Comparison of ENCODE assay signal across 10 cellular contexts in genomic region chr6:143673638-143674037, GRCh38. TPM values are rescaled to one million over a fixed set of nuclear protein-coding genes. Genes with fewer than 3 reads are reported as not detected.
A peak's percentile ranks its signal among the peaks of the same experiment; 100 is the strongest.
DNase-seq lines count a peak whose midpoint lies in the region; ATAC-seq, FAIRE-seq and TF ChIP-seq lines count a peak whose summit lies in the region.
"Had no signal": no experiment of that assay in that cellular context is flagged by ENCODE, and none has a peak within 500 bp of the region (broad histone marks: within the 10 kb centered on the region; RNA-seq: fewer than 3 reads in every experiment).

No MANE protein-coding gene starts in this region.

- H3K9me3 ChIP-seq in H1 (ENCODE audit: insufficient read depth in 2 of 2, low read depth in 1 of 2, low read length in 1 of 2) = no peaks in the 10 kb centered on the region

- no peak overlapping the region for H2BK15ac ChIP-seq in H1 (ENCODE audit: low read length)

- H3K4me2 ChIP-seq in H1 (ENCODE audit: insufficient read depth in 1 of 2, low read depth in 2 of 2, low read length in 2 of 2) = peak overlapping the region; percentile 28 to 58; a peak in 3 of 4 replicates

- no peak overlapping the region for H3K23ac ChIP-seq in H1 (ENCODE audit: insufficient read length)

- peak; percentile 70 for FAIRE-seq in H1 (lab: Jason Lieb, UNC)

- H3K4me3 Mint-ChIP-seq in Calu3 (ENCODE audit: low read depth, unreplicated experiment) = no peak overlapping the region
- H3K4me3 Mint-ChIP-seq: immature natural killer cell had no signal

- no peaks in the 10 kb centered on the region for H3K23me2 ChIP-seq in H1 (ENCODE audit: low read depth, low read length)

- no peaks in the 10 kb centered on the region for H4K20me1 ChIP-seq in H1 (replicated peaks in 1 of 2; ENCODE audit: control insufficient read depth in 1 of 2, insufficient read depth in 2 of 2, low read length in 2 of 2)

- no peak for TF ChIP-seq POLR2A in H1 (IDR thresholded peaks at IDR 0.05; ENCODE audit: control extremely low read depth in 1 of 2, low read depth in 2 of 2, low read length in 2 of 2)

- H3K36me3 ChIP-seq in H1 (ENCODE audit: control insufficient read depth in 2 of 4, insufficient read depth in 4 of 4, low read length in 3 of 4) = no peaks in the 10 kb centered on the region

- peak overlapping the region; percentile 50 for H3K27ac Mint-ChIP-seq in Calu3 (ENCODE audit: unreplicated experiment)
- H3K27ac Mint-ChIP-seq: immature natural killer cell had no signal

- BruUV-seq in Calu3 (replicated peaks; lab: Mats Ljungman, UMichigan) = no TSS peak

- H2BK120ac ChIP-seq in H1 (replicated peaks; ENCODE audit: low read depth, low read length) = no peak overlapping the region

- no peaks in the 10 kb centered on the region for H3K79me1 ChIP-seq in H1 (ENCODE audit: low read depth, low read length)

- peak; percentile 74 for ATAC-seq in omental fat pad (ENCODE audit: low FRiP score)

- CTCF ChIA-PET in Calu3 (lab: Charles Lee) = interaction anchor here (0.5 to 0.7 kb wide), 2 partner anchors 12 to 19 kb away, joined by 3 read pairs; no protein-coding TSS in a partner anchor
- CTCF ChIA-PET in H1 (lab: Charles Lee; ENCODE audit: partially characterized antibody) = no interaction called here

- no peak for TF ChIP-seq RAD21 in H1 (IDR thresholded peaks at IDR 0.05 in 1 of 2, conservative IDR thresholded peaks at IDR 0.05 in 1 of 2; ENCODE audit: low read depth in 2 of 2, low read length in 2 of 2)

- WGBS in H1 (ENCODE audit: extremely low coverage in 1 of 2, insufficient coverage in 1 of 2, insufficient read length in 1 of 2, insufficient replicate concordance in 2 of 2, low coverage in 1 of 2, low lambda C conversion rate in 2 of 2, missing lambda C conversion rate in 1 of 2), 2 experiments = 2% methylated on average over 4 of the region's 4 CpGs; no CpG with 5 or more reads in 1 of the 2 experiments

- no peak overlapping the region for H4K91ac ChIP-seq in H1 (replicated peaks; ENCODE audit: insufficient read length, low read length)

- peaks cover 16% of the 10 kb centered on the region for H3K36me3 Mint-ChIP-seq in Calu3 (ENCODE audit: insufficient read depth, unreplicated experiment)

- H3K27me3 ChIP-seq in H1 (replicated peaks in 1 of 4; ENCODE audit: control insufficient read depth in 3 of 4, extremely low read depth in 1 of 4, insufficient read depth in 3 of 4, low read length in 3 of 4) = no peaks in the 10 kb centered on the region

- H4K8ac ChIP-seq in H1 (ENCODE audit: extremely low read depth, insufficient read depth, low read length) = no peak overlapping the region

- H4K5ac ChIP-seq in H1 (ENCODE audit: insufficient read length, low read depth, low read length) = peak overlapping the region; percentile 40

- peak; percentile 63 for DNase-seq in Calu3
- peak; percentile 92 for DNase-seq in M059J (ENCODE audit: low read depth)
- peak in 1 of 2 experiments; percentile 68 for DNase-seq in H1 (ENCODE audit: low read depth in 1 of 2, low spot score in 2 of 2)
- DNase-seq in omental fat pad (ENCODE audit: low spot score) = no peak
- no peak for DNase-seq in HuH-7.5 (ENCODE audit: low spot score)
- DNase-seq in stimulated activated CD4-positive, alpha-beta T cell treated with anti-CD3 and anti-CD28 coated beads, Interleukin-4, amount 100 ng/mL, for 1 hour = no peak
- DNase-seq in coronary artery (ENCODE audit: low spot score) = no peak
- no peak for DNase-seq in activated CD4-positive, alpha-beta T cell treated with anti-CD3 and anti-CD28 coated beads, Interleukin-2, amount 50 U/mL, for 4 hours
- DNase-seq: immature natural killer cell, NCI-H2081 had no signal

- 0 out of 2 replicates have a peak overlapping the region, but pooled peaks have one; percentile 8 for H2BK5ac ChIP-seq in H1 (ENCODE audit: low read depth, low read length)

- peaks cover 14% of the 10 kb centered on the region for H3K4me1 Mint-ChIP-seq in Calu3 (ENCODE audit: low read depth, unreplicated experiment)

- no peak overlapping the region for H3K56ac ChIP-seq in H1 (replicated peaks; ENCODE audit: insufficient read length, low read depth, low read length)

- intact Hi-C loops in Calu3 (cut with micrococcal nuclease; ENCODE audit: unreplicated experiment) = no loop called here

- TF ChIP-seq CTCF in Calu3 (IDR thresholded peaks at IDR 0.05; ENCODE audit: unreplicated experiment) = no peak
- TF ChIP-seq CTCF in H1 (IDR thresholded peaks at IDR 0.05; ENCODE audit: control extremely low read depth in 1 of 3, insufficient read depth in 1 of 3, low read depth in 1 of 3, low read length in 3 of 3) = no peak
- TF ChIP-seq CTCF in omental fat pad (IDR thresholded peaks at IDR 0.05) = no peak
- no peak for TF ChIP-seq CTCF in coronary artery (IDR thresholded peaks at IDR 0.05)

- H3K4me1 ChIP-seq in H1 (replicated peaks in 1 of 4; ENCODE audit: control insufficient read depth in 3 of 4, insufficient read depth in 4 of 4, low read length in 3 of 4) = peaks cover 2 to 33% (median 14%) of the 10 kb centered on the region in 4 experiments

- no peak overlapping the region for H3K18ac ChIP-seq in H1 (ENCODE audit: extremely low read depth, low read length)

- no peak overlapping the region for H3K4ac ChIP-seq in H1 (replicated peaks; ENCODE audit: insufficient read length, low read depth, low read length)

- no peak overlapping the region for H2AK5ac ChIP-seq in H1 (ENCODE audit: low read depth, low read length)

- H3K9ac ChIP-seq in H1 (replicated peaks in 1 of 4; ENCODE audit: extremely low read depth in 1 of 4, low read depth in 3 of 4, low read length in 3 of 4) = no peak overlapping the region

- no peak overlapping the region for H2BK20ac ChIP-seq in H1 (ENCODE audit: low read length)

- no peak overlapping the region for H3K14ac ChIP-seq in H1 (ENCODE audit: insufficient read length)

- no peak for TF ChIP-seq EP300 in H1 (IDR thresholded peaks at IDR 0.05; ENCODE audit: borderline replicate concordance in 1 of 2, low read depth in 2 of 2, low read length in 2 of 2)

- H3K4me3 ChIP-seq in H1 (ENCODE audit: extremely low read depth in 1 of 4, insufficient read depth in 2 of 4, low read depth in 3 of 4, low read length in 4 of 4) = peak overlapping the region in 1 of 4 experiments; percentile 13; a peak in 1 of 8 replicates
- H3K4me3 ChIP-seq in coronary artery = no peak overlapping the region

- H2AFZ ChIP-seq in H1 (ENCODE audit: low read length) = no peak overlapping the region

- no peak overlapping the region for H2BK12ac ChIP-seq in H1 (ENCODE audit: low read depth, low read length)

- H3K27me3 Mint-ChIP-seq in Calu3 (ENCODE audit: unreplicated experiment) = no peaks in the 10 kb centered on the region

- POLR2A ChIA-PET in H1 (lab: Charles Lee; ENCODE audit: partially characterized antibody) = interaction anchor here (0.8 kb wide), 1 partner anchor 74 kb away, joined by 3 read pairs; no protein-coding TSS in a partner anchor

- H3K9me3 Mint-ChIP-seq in Calu3 (ENCODE audit: low read depth, unreplicated experiment) = peaks cover 5% of the 10 kb centered on the region

- H3K27ac ChIP-seq in H1 (ENCODE audit: low read depth, low read length) = no peak overlapping the region
- H3K27ac ChIP-seq in coronary artery = no peak overlapping the region

- H3K79me2 ChIP-seq in H1 (ENCODE audit: control insufficient read depth in 1 of 2, insufficient read depth in 2 of 2, low read length in 2 of 2) = peaks cover 0 to 5% of the 10 kb centered on the region in 2 experiments; a peak in 3 of 4 replicates

TF ChIP-seq in H1, 55 proteins besides CTCF, POLR2A, EP300 and RAD21 (continues in another document):
- TF ChIP-seq SIRT6 (IDR thresholded peaks at IDR 0.05; ENCODE audit: low read length) = no peak
- TF ChIP-seq, protein P1, sequence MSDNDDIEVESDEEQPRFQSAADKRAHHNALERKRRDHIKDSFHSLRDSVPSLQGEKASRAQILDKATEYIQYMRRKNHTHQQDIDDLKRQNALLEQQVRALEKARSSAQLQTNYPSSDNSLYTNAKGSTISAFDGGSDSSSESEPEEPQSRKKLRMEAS (IDR thresholded peaks at IDR 0.05) = no peak

RNA-seq across cellular contexts. Expression of gene PHACTR2, which starts 4.1 kb away (rescaled TPM):
- total RNA-seq in Calu3 (2022) (19.5 and 20.7 TPM in 2 replicates), omental fat pad (100 to 1,000 TPM in 1 of 4 donors, 10 to 100 TPM in 3; 50.8 to 102 (median 65.1) TPM)
- total RNA-seq in M059J (2014; rRNA removed; shearing (Covaris generic)) = 21.3 and 32.0 TPM in 2 replicates
- 131 and 136 TPM in 2 replicates for total RNA-seq in H1 (2021; fragmentation: NEBNext Ultra II Directional; extraction: Animal tissue kit (Norgen Biotek cat#: 25700))
- polyA plus RNA-seq in H1 (2011; rRNA removed) = 12.3 and 16.9 TPM in 2 replicates
- polyA plus RNA-seq in H1 (2011; cell fraction: cytosol; rRNA removed) = 17.1 TPM
- polyA plus RNA-seq in H1 (2011; cell fraction: nucleus; rRNA removed) = 55.0 TPM
- polyA plus RNA-seq in H1 (2012, experiment 1 of 2) = 24.5 to 41.1 TPM (median 35.9 TPM) in 4 replicates
- 2.2 TPM for polyA plus RNA-seq in H1 (2012, experiment 2 of 2)
- polyA plus RNA-seq in H1 (2013, experiment 1 of 2) = 94.2 TPM
- 88.2 TPM for polyA plus RNA-seq in H1 (2013, experiment 2 of 2)
- 73.4 and 79.0 TPM in 2 replicates for polyA minus RNA-seq in H1 (2011; rRNA and poly(A)+ RNA removed)
- polyA minus RNA-seq in H1 (2011; cell fraction: cytosol; rRNA and poly(A)+ RNA removed) = 45.4 TPM
- 142 TPM for polyA minus RNA-seq in H1 (2011; cell fraction: nucleus; rRNA and poly(A)+ RNA removed)

Comparison
In these comparisons a context has a peak if more than half of its experiments do, and no peak if none do; other contexts are left out.
1. DNase-seq: peak in Calu3 (single experiment) and M059J (single experiment); none in omental fat pad (single experiment), HuH-7.5 (single experiment), stimulated activated CD4-positive, alpha-beta T cell treated with anti-CD3 and anti-CD28 coated beads, Interleukin-4, amount 100 ng/mL, for 1 hour (single experiment), coronary artery (single experiment) and activated CD4-positive, alpha-beta T cell treated with anti-CD3 and anti-CD28 coated beads, Interleukin-2, amount 50 U/mL, for 4 hours (0 of 2).